In genomic region chr7:112086496-112087254, GRCh38 we compare ENCODE assay signal across 1 cellular context.
A peak's percentile ranks its signal among the peaks of the same experiment; 100 is the strongest.
TF ChIP-seq lines count a peak whose summit lies in the region.

No MANE protein-coding gene starts in this region.

TF ChIP-seq in HepG2, 621 proteins besides CTCF, POLR2A, EP300 and RAD21 (continued from another document and continues in another):
- TF ChIP-seq ZMAT5 (CRISPR knock-in tag; IDR thresholded peaks at IDR 0.05; ENCODE audit: borderline replicate concordance, low read depth) (no peak), SRSF9 (IDR thresholded peaks at IDR 0.05; ENCODE audit: borderline replicate concordance, insufficient read depth, low read depth, low read length, poor library complexity, severe bottlenecking) (no peak), ZBTB34 (CRISPR knock-in tag; IDR thresholded peaks at IDR 0.05) (peak; percentile 92), HHEX (CRISPR knock-in tag; IDR thresholded peaks at IDR 0.05) (no peak), MIER2 (CRISPR knock-in tag; IDR thresholded peaks at IDR 0.05) (peak; percentile 64; the same call in 1 of the 2 replicates), ATF7-NPFF (CRISPR knock-in tag; IDR thresholded peaks at IDR 0.05; ENCODE audit: low read depth) (no peak), MIER3 (CRISPR knock-in tag; IDR thresholded peaks at IDR 0.05; ENCODE audit: borderline replicate concordance) (peak; percentile 53; the same call in 1 of the 2 replicates), SOX6 (IDR thresholded peaks at IDR 0.05) (no peak), SOX6 (CRISPR knock-in tag; IDR thresholded peaks at IDR 0.05) (peak; percentile 85), KDM5A (IDR thresholded peaks at IDR 0.05; ENCODE audit: borderline replicate concordance, low read length) (no peak), ZFP90 (CRISPR knock-in tag; IDR thresholded peaks at IDR 0.05; ENCODE audit: borderline replicate concordance) (no peak), ZNF776 (CRISPR knock-in tag; IDR thresholded peaks at IDR 0.05) (no peak), ZSCAN29 (CRISPR knock-in tag; conservative IDR thresholded peaks at IDR 0.05) (peak; percentile 95), ZNF766 (CRISPR knock-in tag; IDR thresholded peaks at IDR 0.05; ENCODE audit: borderline replicate concordance) (no peak), MBNL3 (CRISPR knock-in tag; conservative IDR thresholded peaks at IDR 0.05) (no peak), HNF1B (CRISPR knock-in tag; IDR thresholded peaks at IDR 0.05) (peak; percentile 97), ZNF724P (CRISPR knock-in tag; IDR thresholded peaks at IDR 0.05; ENCODE audit: borderline replicate concordance) (no peak), UBTF (CRISPR knock-in tag; IDR thresholded peaks at IDR 0.05) (no peak), PRPF4 (IDR thresholded peaks at IDR 0.05; ENCODE audit: low read depth, low read length, poor library complexity, severe bottlenecking) (no peak), ESRRA (CRISPR knock-in tag; IDR thresholded peaks at IDR 0.05; ENCODE audit: low read depth) (0 out of 2 replicates have a peak, but pooled peaks have one; percentile 32), NR2F2 (IDR thresholded peaks at IDR 0.05; ENCODE audit: borderline replicate concordance, low read depth) (no peak), SP5 (CRISPR knock-in tag; IDR thresholded peaks at IDR 0.05; ENCODE audit: borderline replicate concordance, low read depth) (no peak), DZIP1 (CRISPR knock-in tag; IDR thresholded peaks at IDR 0.05) (no peak), ZNF33B (CRISPR knock-in tag; IDR thresholded peaks at IDR 0.05) (no peak), ZMAT3 (CRISPR knock-in tag; conservative IDR thresholded peaks at IDR 0.05) (no peak), USF2 (IDR thresholded peaks at IDR 0.05; ENCODE audit: low read depth, low read length) (no peak), USF2 (CRISPR knock-in tag; IDR thresholded peaks at IDR 0.05; ENCODE audit: borderline replicate concordance) (no peak), PHF20 (CRISPR knock-in tag; IDR thresholded peaks at IDR 0.05) (no peak), ZNF275 (CRISPR knock-in tag; IDR thresholded peaks at IDR 0.05; ENCODE audit: borderline replicate concordance) (no peak), SAP130 (CRISPR knock-in tag; IDR thresholded peaks at IDR 0.05; ENCODE audit: low read depth) (peak; percentile 93), GPN1 (CRISPR knock-in tag; IDR thresholded peaks at IDR 0.05; ENCODE audit: borderline replicate concordance) (no peak), ZNF205 (CRISPR knock-in tag; IDR thresholded peaks at IDR 0.05) (no peak), ZSCAN20 (CRISPR knock-in tag; IDR thresholded peaks at IDR 0.05; ENCODE audit: borderline replicate concordance) (0 out of 2 replicates have a peak, but pooled peaks have one; percentile 11), ZNF879 (CRISPR knock-in tag; IDR thresholded peaks at IDR 0.05) (no peak), RARA (CRISPR knock-in tag; IDR thresholded peaks at IDR 0.05) (peak; percentile 63), ZNF281 (CRISPR knock-in tag; IDR thresholded peaks at IDR 0.05; ENCODE audit: borderline replicate concordance) (no peak), ZKSCAN8 (CRISPR knock-in tag; IDR thresholded peaks at IDR 0.05; ENCODE audit: borderline replicate concordance) (peak; percentile 82; the same call in 1 of the 2 replicates), FOXP4 (CRISPR knock-in tag; IDR thresholded peaks at IDR 0.05) (peak; percentile 63), ZNF160 (CRISPR knock-in tag; IDR thresholded peaks at IDR 0.05) (no peak), FOXK1 (CRISPR knock-in tag; IDR thresholded peaks at IDR 0.05; ENCODE audit: borderline replicate concordance, low read depth) (peak; percentile 38; the same call in 1 of the 2 replicates), ZNF747 (CRISPR knock-in tag; IDR thresholded peaks at IDR 0.05; ENCODE audit: borderline replicate concordance) (no peak), ZNF652 (CRISPR knock-in tag; IDR thresholded peaks at IDR 0.05; ENCODE audit: borderline replicate concordance, low read depth) (no peak)
